ENCODE assay signal across 9 cellular contexts in genomic region chr2:145744541-145745386, GRCh38.
DNase-seq lines count a peak whose midpoint lies in the region; ATAC-seq and TF ChIP-seq lines count a peak whose summit lies in the region.
"Had no signal": no experiment of that assay in that cellular context is flagged by ENCODE, and none has a peak within 500 bp of the region (broad histone marks: within the 10 kb centered on the region; RNA-seq: fewer than 3 reads in every experiment).

No MANE protein-coding gene starts in this region.

- WGBS in GM23248 (ENCODE audit: low coverage in 1 of 2, low lambda C conversion rate in 2 of 2, missing lambda C conversion rate in 2 of 2), 2 experiments = 67 to 69% methylated on average over 4 of the region's 4 CpGs
- WGBS in thyroid gland, 2 donors = 81 to 90% methylated on average over 4 of the region's 4 CpGs

- H3K4me2 ChIP-seq in GM23248 (ENCODE audit: unreplicated experiment) = peak overlapping the region; percentile 36

- H3K4me1 ChIP-seq in GM23248 (ENCODE audit: insufficient read depth) (peaks cover 14% of the 10 kb centered on the region), foreskin keratinocyte (peaks cover 5% of the 10 kb centered on the region), thyroid gland (no peaks in the 10 kb centered on the region)

- in situ Hi-C loops in GM23248 (cut with MboI) = no loop called here

- H2AFZ ChIP-seq in GM23248 = no peak overlapping the region

- peak; percentile 92 for DNase-seq in GM23248
- peak; percentile 24 for DNase-seq in MG63
- peak; percentile 90 to 97 for DNase-seq in foreskin keratinocyte
- no peak for DNase-seq in stimulated activated CD4-positive, alpha-beta T cell treated with anti-CD3 and anti-CD28 coated beads, Interleukin-15, amount 100 ng/mL, for 24 hours
- no peak for DNase-seq in thyroid gland
- DNase-seq in NCI-H774 (lab: John Stamatoyannopoulos, UW) = no peak
- DNase-seq in DMS114 treated with DMSO at 0.1 percent for 48 hours (lab: John Stamatoyannopoulos, UW; ENCODE audit: unreplicated experiment) = no peak
- DNase-seq: heart right ventricle had no signal

- H3K4me3 ChIP-seq in GM23248 (no peak overlapping the region), MG63 (no peak overlapping the region), thyroid gland (replicated peaks in 1 of 3) (no peak overlapping the region)
- H3K4me3 ChIP-seq: heart right ventricle had no signal

- H3K9me3 ChIP-seq in GM23248 (ENCODE audit: low read depth) (no peaks in the 10 kb centered on the region), MG63 (no peaks in the 10 kb centered on the region), thyroid gland (no peaks in the 10 kb centered on the region)

- ATAC-seq in GM18499 (IDR thresholded peaks at IDR 0.05; ENCODE audit: insufficient read depth, unreplicated experiment) (peak; percentile 83), foreskin keratinocyte (peak; percentile 97)

- no peak for TF ChIP-seq POLR2A in thyroid gland (IDR thresholded peaks at IDR 0.05)

- no peaks in the 10 kb centered on the region for H3K79me2 ChIP-seq in GM23248 (ENCODE audit: insufficient read depth)

- H3K9me2 ChIP-seq in GM23248 (ENCODE audit: insufficient read depth) = no peaks in the 10 kb centered on the region; the same call in 1 of the 2 replicates

- H3F3A ChIP-seq in GM23248 (ENCODE audit: insufficient read depth) = peaks cover 18% of the 10 kb centered on the region

- H3K9ac ChIP-seq in GM23248 = no peak overlapping the region

- H3K27me3 ChIP-seq in GM23248 (replicated peaks; ENCODE audit: insufficient read depth) = no peaks in the 10 kb centered on the region
- no peaks in the 10 kb centered on the region for H3K27me3 ChIP-seq in MG63
- no peaks in the 10 kb centered on the region for H3K27me3 ChIP-seq in foreskin keratinocyte
- no peaks in the 10 kb centered on the region for H3K27me3 ChIP-seq in thyroid gland
- H3K27me3 ChIP-seq: heart right ventricle had no signal

- H3K27ac ChIP-seq in GM23248 = peak overlapping the region; percentile 23; the same call in 1 of the 2 replicates
- no peak overlapping the region for H3K27ac ChIP-seq in foreskin keratinocyte
- no peak overlapping the region for H3K27ac ChIP-seq in thyroid gland

- intact Hi-C loops in thyroid gland (cut with DNase I) = no loop called here

- H3K36me3 ChIP-seq in GM23248 (ENCODE audit: low read depth) (no peaks in the 10 kb centered on the region), MG63 (no peaks in the 10 kb centered on the region), thyroid gland (no peaks in the 10 kb centered on the region)
- H3K36me3 ChIP-seq: heart right ventricle had no signal

- TF ChIP-seq CTCF in foreskin keratinocyte (conservative IDR thresholded peaks at IDR 0.05) (no peak), thyroid gland (IDR thresholded peaks at IDR 0.05) (no peak)

- H4K20me1 ChIP-seq in GM23248 (ENCODE audit: insufficient read depth) = no peaks in the 10 kb centered on the region

Comparison
In these comparisons a context has a peak if more than half of its experiments do, and no peak if none do; other contexts are left out.
1. DNase-seq: peak in GM23248 (single experiment), MG63 (single experiment) and foreskin keratinocyte (2 of 2); none in stimulated activated CD4-positive, alpha-beta T cell treated with anti-CD3 and anti-CD28 coated beads, Interleukin-15, amount 100 ng/mL, for 24 hours (single experiment), thyroid gland (0 of 2), NCI-H774 (single experiment) and DMS114 treated with DMSO at 0.1 percent for 48 hours (single experiment).